Comparison of ENCODE assay signal across 22 cellular contexts in genomic region chr16:23521037-23521743, GRCh38. TPM values are rescaled to one million over a fixed set of nuclear protein-coding genes. Genes with fewer than 3 reads are reported as not detected.
DNase-seq lines count a peak whose midpoint lies in the region; ATAC-seq and TF ChIP-seq lines count a peak whose summit lies in the region.
"Had no signal": no experiment of that assay in that cellular context is flagged by ENCODE, and none has a peak within 500 bp of the region (broad histone marks: within the 10 kb centered on the region; RNA-seq: fewer than 3 reads in every experiment).

No MANE protein-coding gene starts in this region.

- DNase-seq in Karpas-422: peak; percentile 50
- no peak for DNase-seq in left lung
- DNase-seq in H4 (ENCODE audit: low spot score): no peak
- DNase-seq in foreskin keratinocyte: no peak
- DNase-seq: activated CD4-positive, alpha-beta T cell treated with anti-CD3 and anti-CD28 coated beads, Interleukin-2, amount 50 U/mL, for 4 hours; activated gamma-delta T cell treated with Interleukin-2 at 50 U/mL for 16 hours; body of pancreas; DMS79 treated with DMSO at 0.1 percent for 48 hours; effector CD4-positive, alpha-beta T cell; immature natural killer cell; MG63; NCI-H1694 treated with DMSO at 0.1 percent for 48 hours; NCI-H2171 treated with DMSO at 0.1 percent for 48 hours; NCI-H526 treated with DMSO at 0.1 percent for 48 hours; PC-9; SHP77 treated with DMSO at 0.1 percent for 48 hours; WERI-Rb-1 had no signal

- H3K36me3 ChIP-seq in Karpas-422 (ENCODE audit: insufficient read depth, low read length): peaks cover 48% of the 10 kb centered on the region
- peaks cover 58% of the 10 kb centered on the region for H3K36me3 ChIP-seq in OCI-LY1 (ENCODE audit: insufficient read depth, low read length)
- peaks cover 0 to 42% of the 10 kb centered on the region in 2 donors for H3K36me3 ChIP-seq in left lung

- no peak overlapping the region for H3K4me3 ChIP-seq in Karpas-422 (ENCODE audit: low read length)
- H3K4me3 ChIP-seq in OCI-LY1 (ENCODE audit: low read depth, low read length, poor library complexity, severe bottlenecking): no peak overlapping the region
- no peak overlapping the region for H3K4me3 ChIP-seq in left lung
- H3K4me3 ChIP-seq: body of pancreas, MG63, PC-9 had no signal

- no peak for TF ChIP-seq CTCF in OCI-LY1 (IDR thresholded peaks at IDR 0.05; ENCODE audit: low read length)
- TF ChIP-seq CTCF in left lung (IDR thresholded peaks at IDR 0.05): no peak
- no peak for TF ChIP-seq CTCF in foreskin keratinocyte (conservative IDR thresholded peaks at IDR 0.05)

- H3K4me1 ChIP-seq in Karpas-422 (ENCODE audit: low read length) (peaks cover 56% of the 10 kb centered on the region), OCI-LY1 (ENCODE audit: insufficient read depth, low read length, severe bottlenecking) (peaks cover 54% of the 10 kb centered on the region), left lung (peaks cover 0 to 32% of the 10 kb centered on the region in 2 donors), foreskin keratinocyte (no peaks in the 10 kb centered on the region)
- H3K4me1 ChIP-seq: body of pancreas had no signal

- H3K9me2 ChIP-seq in Karpas-422 (replicated peaks; ENCODE audit: insufficient read depth, low read length) (no peaks in the 10 kb centered on the region), OCI-LY1 (ENCODE audit: low read depth, low read length) (no peaks in the 10 kb centered on the region)

- H3K79me2 ChIP-seq in Karpas-422 (ENCODE audit: low read length) (no peaks in the 10 kb centered on the region; the same call in 1 of the 2 replicates), OCI-LY1 (ENCODE audit: insufficient read depth, low read length) (no peaks in the 10 kb centered on the region)

- no peaks in the 10 kb centered on the region for H3K27me3 ChIP-seq in Karpas-422 (ENCODE audit: low read length)
- no peaks in the 10 kb centered on the region for H3K27me3 ChIP-seq in OCI-LY1 (ENCODE audit: insufficient read depth, low read length)
- no peaks in the 10 kb centered on the region for H3K27me3 ChIP-seq in left lung
- no peaks in the 10 kb centered on the region for H3K27me3 ChIP-seq in foreskin keratinocyte
- H3K27me3 ChIP-seq: body of pancreas, MG63 had no signal

- H2AFZ ChIP-seq in Karpas-422 (ENCODE audit: low read length) (no peak overlapping the region), OCI-LY1 (ENCODE audit: low read length) (no peak overlapping the region)
- H2AFZ ChIP-seq: PC-9 had no signal

- no peaks in the 10 kb centered on the region for H3F3A ChIP-seq in OCI-LY1 (ENCODE audit: insufficient read depth, low read length)

- ATAC-seq in left lung: peak; percentile 47
- ATAC-seq in GM18907 (IDR thresholded peaks at IDR 0.05; ENCODE audit: unreplicated experiment): no peak
- ATAC-seq in foreskin keratinocyte: no peak
- no peak for ATAC-seq in GM19455 (IDR thresholded peaks at IDR 0.05; ENCODE audit: unreplicated experiment)
- ATAC-seq: body of pancreas, left lobe of liver, sciatic nerve had no signal

- H4K20me1 ChIP-seq in Karpas-422 (ENCODE audit: insufficient read depth, low read depth, low read length) (no peaks in the 10 kb centered on the region), OCI-LY1 (ENCODE audit: insufficient read depth, low read length) (no peaks in the 10 kb centered on the region)

- H3K9ac ChIP-seq in Karpas-422 (ENCODE audit: low read length): peak overlapping the region; percentile 26; the same call in 1 of the 2 replicates
- no peak overlapping the region for H3K9ac ChIP-seq in OCI-LY1 (ENCODE audit: low read length)

- no peak overlapping the region for H3K4me2 ChIP-seq in Karpas-422 (ENCODE audit: low read depth, low read length, poor library complexity, severe bottlenecking)
- no peak overlapping the region for H3K4me2 ChIP-seq in OCI-LY1 (ENCODE audit: low read length)
- H3K4me2 ChIP-seq: PC-9 had no signal

- H3K27ac ChIP-seq in Karpas-422 (ENCODE audit: low read length): peak overlapping the region; percentile 94
- peak overlapping the region; percentile 95 for H3K27ac ChIP-seq in OCI-LY1 (ENCODE audit: low read depth, low read length, poor library complexity, severe bottlenecking)
- H3K27ac ChIP-seq in left lung: peak overlapping the region; percentile 37 to 66
- H3K27ac ChIP-seq in foreskin keratinocyte: no peak overlapping the region
- H3K27ac ChIP-seq: PC-9, WERI-Rb-1 had no signal

- intact Hi-C loops in left lung (cut with DNase I): no loop called here

- H3K9me3 ChIP-seq in Karpas-422 (ENCODE audit: low read length) (no peaks in the 10 kb centered on the region), OCI-LY1 (ENCODE audit: low read length) (no peaks in the 10 kb centered on the region), left lung (no peaks in the 10 kb centered on the region)
- H3K9me3 ChIP-seq: body of pancreas, MG63 had no signal

RNA-seq across cellular contexts. Expression of gene GGA2, which starts 10.9 kb away (rescaled TPM):
- total RNA-seq in Karpas-422 (2014; rRNA removed; shearing (Covaris generic); ENCODE audit: low replicate concordance): 109 and 123 TPM in 2 replicates
- total RNA-seq in left lung (100 to 1,000 TPM; 125 to 133 TPM), foreskin keratinocyte (34.0 and 34.6 TPM in 2 replicates)
- 25.0 and 28.8 TPM in 2 replicates for total RNA-seq in H4 (2014; rRNA removed; shearing (Covaris generic))
- polyA plus RNA-seq in foreskin keratinocyte: 16.5 and 17.5 TPM in 2 replicates

RNA-seq across cellular contexts. Expression of gene EARS2, which starts 36.0 kb away (rescaled TPM):
- total RNA-seq in Karpas-422 (2014; rRNA removed; shearing (Covaris generic); ENCODE audit: low replicate concordance): 25.5 and 27.9 TPM in 2 replicates
- total RNA-seq in left lung: 10 to 100 TPM; 16.3 to 22.9 TPM
- total RNA-seq in H4 (2014; rRNA removed; shearing (Covaris generic)): 22.1 and 28.0 TPM in 2 replicates
- 30.5 and 39.1 TPM in 2 replicates for total RNA-seq in foreskin keratinocyte
- 25.3 and 28.8 TPM in 2 replicates for polyA plus RNA-seq in foreskin keratinocyte

RNA-seq across cellular contexts. Expression of gene UBFD1, which starts 36.3 kb away (rescaled TPM):
- 43.1 and 69.5 TPM in 2 replicates for total RNA-seq in Karpas-422 (2014; rRNA removed; shearing (Covaris generic); ENCODE audit: low replicate concordance)
- 10 to 100 TPM; 51.9 to 69.3 TPM for total RNA-seq in left lung
- total RNA-seq in H4 (2014; rRNA removed; shearing (Covaris generic)): 103 and 112 TPM in 2 replicates
- total RNA-seq in foreskin keratinocyte: 36.8 and 40.0 TPM in 2 replicates
- polyA plus RNA-seq in foreskin keratinocyte: 19.1 and 20.7 TPM in 2 replicates
